Comparison of ENCODE assay signal across 18 cellular contexts in genomic region chr2:166233244-166233643, GRCh38.
A peak's percentile ranks its signal among the peaks of the same experiment; 100 is the strongest.
DNase-seq lines count a peak whose midpoint lies in the region; ATAC-seq, FAIRE-seq and TF ChIP-seq lines count a peak whose summit lies in the region.
"Had no signal": no experiment of that assay in that cellular context is flagged by ENCODE, and none has a peak within 500 bp of the region (broad histone marks: within the 10 kb centered on the region; RNA-seq: fewer than 3 reads in every experiment).

No MANE protein-coding gene starts in this region.

- DNase-seq in HFFc6 (no peak), RWPE2 (ENCODE audit: low spot score) (no peak), endothelial cell of umbilical vein (ENCODE audit: low read depth, low spot score) (no peak), osteocyte (ENCODE audit: extremely low spot score, unreplicated experiment) (no peak)
- no peak for DNase-seq in stimulated activated CD4-positive, alpha-beta T cell treated with anti-CD3 and anti-CD28 coated beads, Interleukin-4, amount 100 ng/mL, for 1 hour
- DNase-seq in activated naive CD4-positive, alpha-beta T cell treated with anti-CD3 and anti-CD28 coated beads, Interleukin-2, amount 50 U/mL, for 72 hours (ENCODE audit: low spot score in 2 of 2): no peak
- DNase-seq: CD8-positive, alpha-beta T cell; COR-L47; DMS153; DMS79 treated with DMSO at 0.1 percent for 48 hours; EL had no signal

- H3K36me3 Mint-ChIP-seq in HFFc6 (ENCODE audit: low read depth): peaks cover 19% of the 10 kb centered on the region
- H3K36me3 Mint-ChIP-seq in osteocyte (ENCODE audit: unreplicated experiment): no peaks in the 10 kb centered on the region
- H3K36me3 Mint-ChIP-seq in activated naive CD4-positive, alpha-beta T cell treated with anti-CD3 and anti-CD28 coated beads, Interleukin-2, amount 50 U/mL, for 72 hours: no peaks in the 10 kb centered on the region
- H3K36me3 Mint-ChIP-seq: CD14-positive monocyte; CD8-positive, alpha-beta T cell had no signal

- H3K27me3 ChIP-seq in RWPE2 (ENCODE audit: insufficient read depth, poor library complexity, severe bottlenecking) (no peaks in the 10 kb centered on the region), endothelial cell of umbilical vein (ENCODE audit: control insufficient read depth in 2 of 2, insufficient read depth in 2 of 2, low read length in 2 of 2) (no peaks in the 10 kb centered on the region)

- dilution Hi-C loops in endothelial cell of umbilical vein (cut with MboI; ENCODE audit: extremely low pct_ligation_motif_present, low sequenced_read_pairs): no loop called here

- no TSS peak for BruUV-seq in endothelial cell of umbilical vein (replicated peaks; lab: Mats Ljungman, UMichigan)

- H3K9me3 Mint-ChIP-seq in HFFc6 (no peaks in the 10 kb centered on the region), osteocyte (ENCODE audit: unreplicated experiment) (peaks cover under 1% of the 10 kb centered on the region)
- no peaks in the 10 kb centered on the region for H3K9me3 Mint-ChIP-seq in activated naive CD4-positive, alpha-beta T cell treated with anti-CD3 and anti-CD28 coated beads, Interleukin-2, amount 50 U/mL, for 72 hours

- H3K9me3 ChIP-seq in RWPE2 (ENCODE audit: severe bottlenecking) (no peaks in the 10 kb centered on the region), endothelial cell of umbilical vein (replicated peaks; ENCODE audit: control insufficient read depth, insufficient read depth, low read length) (no peaks in the 10 kb centered on the region)
- H3K9me3 ChIP-seq: A549, HAP-1 had no signal

- POLR2A ChIA-PET in endothelial cell of umbilical vein (lab: Charles Lee): no interaction called here

- CTCF ChIA-PET in endothelial cell of umbilical vein (lab: Charles Lee): interaction anchor here (1.2 to 1.6 kb wide), 3 partner anchors 53 to 178 kb away, joined by 3 to 6 read pairs (median 4); no protein-coding TSS in a partner anchor

- no peak overlapping the region for H3K4me2 ChIP-seq in endothelial cell of umbilical vein (ENCODE audit: insufficient read depth, low read length)
- H3K4me2 ChIP-seq: A549 had no signal

- no peaks in the 10 kb centered on the region for H4K20me1 ChIP-seq in endothelial cell of umbilical vein (replicated peaks; ENCODE audit: control insufficient read depth, extremely low read depth, insufficient read depth, low read length)

- H3K4me1 Mint-ChIP-seq in HFFc6 (ENCODE audit: low read depth): peaks cover 65% of the 10 kb centered on the region
- peaks cover 41% of the 10 kb centered on the region for H3K4me1 Mint-ChIP-seq in osteocyte (ENCODE audit: unreplicated experiment)
- H3K4me1 Mint-ChIP-seq: CD14-positive monocyte had no signal

- no peaks in the 10 kb centered on the region for H3K9me1 ChIP-seq in endothelial cell of umbilical vein (replicated peaks; ENCODE audit: control insufficient read depth, extremely low read depth, insufficient read depth, low read length)

- H3K79me2 ChIP-seq in endothelial cell of umbilical vein (ENCODE audit: control insufficient read depth, insufficient read depth, low read length): no peaks in the 10 kb centered on the region

- H3K27me3 Mint-ChIP-seq in HFFc6 (ENCODE audit: insufficient read depth): peaks cover 4% of the 10 kb centered on the region; the same call in 1 of the 2 replicates
- no peaks in the 10 kb centered on the region for H3K27me3 Mint-ChIP-seq in osteocyte (ENCODE audit: unreplicated experiment)

- H3K27ac ChIP-seq in RWPE2 (ENCODE audit: poor library complexity, severe bottlenecking) (peak overlapping the region; percentile 46), endothelial cell of umbilical vein (ENCODE audit: insufficient read depth, low read depth, low read length) (peak overlapping the region; percentile 95)
- H3K27ac ChIP-seq: A549 had no signal

- H2AFZ ChIP-seq in endothelial cell of umbilical vein (ENCODE audit: low read depth, low read length): no peak overlapping the region

- TF ChIP-seq CTCF in HFFc6 (IDR thresholded peaks at IDR 0.05) (no peak), RWPE2 (IDR thresholded peaks at IDR 0.05; ENCODE audit: poor library complexity, severe bottlenecking) (no peak), endothelial cell of umbilical vein (IDR thresholded peaks at IDR 0.05; ENCODE audit: extremely low read depth in 1 of 2, insufficient read depth in 1 of 2, low read depth in 1 of 2, low read length in 2 of 2) (no peak), osteocyte (IDR thresholded peaks at IDR 0.05) (no peak)

- no peak for TF ChIP-seq POLR2A in endothelial cell of umbilical vein (IDR thresholded peaks at IDR 0.05; ENCODE audit: low read depth, low read length)

- H3K4me3 ChIP-seq in RWPE2 (ENCODE audit: severe bottlenecking): no peak overlapping the region
- H3K4me3 ChIP-seq in endothelial cell of umbilical vein (replicated peaks in 1 of 3; ENCODE audit: insufficient read depth in 1 of 3, low read depth in 1 of 3, low read length in 3 of 3): no peak overlapping the region
- H3K4me3 ChIP-seq: A549, HAP-1 had no signal

- H3K9ac ChIP-seq in endothelial cell of umbilical vein (replicated peaks; ENCODE audit: extremely low read depth, insufficient read depth, low read length): peak overlapping the region; percentile 62

- intact Hi-C loops in endothelial cell of umbilical vein (cut with micrococcal nuclease): loop anchor here (10.0 kb wide), 2 partner anchors 178 to 1448 kb away; no protein-coding TSS in a partner anchor

- no peaks in the 10 kb centered on the region for H3K36me3 ChIP-seq in RWPE2 (ENCODE audit: low read depth)
- H3K36me3 ChIP-seq in endothelial cell of umbilical vein (ENCODE audit: control insufficient read depth in 2 of 2, extremely low read depth in 1 of 2, insufficient read depth in 2 of 2, low read length in 2 of 2): no peaks in the 10 kb centered on the region
- H3K36me3 ChIP-seq: HAP-1 had no signal

- FAIRE-seq in endothelial cell of umbilical vein (lab: Jason Lieb, UNC): no peak
- FAIRE-seq: A549, D721Med, GM12891, H1 had no signal

- H3K4me1 ChIP-seq in RWPE2 (ENCODE audit: insufficient read depth, poor library complexity, severe bottlenecking) (peaks cover 26% of the 10 kb centered on the region), endothelial cell of umbilical vein (ENCODE audit: control insufficient read depth, extremely low read depth, insufficient read depth, low read length) (peaks cover 33% of the 10 kb centered on the region)
- H3K4me1 ChIP-seq: HAP-1 had no signal

- H3K4me3 Mint-ChIP-seq in HFFc6 (peak overlapping the region; percentile 39; the same call in 1 of the 2 replicates), osteocyte (ENCODE audit: unreplicated experiment) (no peak overlapping the region)
- H3K4me3 Mint-ChIP-seq: CD14-positive monocyte; CD8-positive, alpha-beta T cell had no signal

- ATAC-seq in RWPE2 (ENCODE audit: low read depth) (no peak), HG03354 (IDR thresholded peaks at IDR 0.05; ENCODE audit: poor library complexity, severe bottlenecking, unreplicated experiment) (no peak)
- ATAC-seq in activated naive CD4-positive, alpha-beta T cell treated with anti-CD3 and anti-CD28 coated beads, Interleukin-2, amount 50 U/mL, for 72 hours: no peak
- ATAC-seq: A549; CD8-positive, alpha-beta T cell had no signal

- H3K27ac Mint-ChIP-seq in HFFc6 (peak overlapping the region; percentile 86), osteocyte (ENCODE audit: unreplicated experiment) (peak overlapping the region; percentile 89)
- no peak overlapping the region for H3K27ac Mint-ChIP-seq in activated naive CD4-positive, alpha-beta T cell treated with anti-CD3 and anti-CD28 coated beads, Interleukin-2, amount 50 U/mL, for 72 hours
- H3K27ac Mint-ChIP-seq: CD14-positive monocyte; CD8-positive, alpha-beta T cell had no signal

TF ChIP-seq in endothelial cell of umbilical vein, 7 proteins besides CTCF, POLR2A, EP300 and RAD21:
- TF ChIP-seq FOS (IDR thresholded peaks at IDR 0.05; ENCODE audit: borderline replicate concordance, insufficient read depth, low read length) (no peak), GATA2 (IDR thresholded peaks at IDR 0.05; ENCODE audit: insufficient read depth, insufficient read length, low read depth, low read length) (no peak), POLR2AphosphoS5 (IDR thresholded peaks at IDR 0.05; ENCODE audit: insufficient read depth, low read depth, low read length) (no peak), EZH2 (IDR thresholded peaks at IDR 0.05; ENCODE audit: borderline replicate concordance, low read depth, low read length, severe bottlenecking) (no peak), MYC (IDR thresholded peaks at IDR 0.05; ENCODE audit: low read depth, low read length) (no peak), JUN (IDR thresholded peaks at IDR 0.05; ENCODE audit: borderline replicate concordance, insufficient read depth, insufficient read length, low read depth) (no peak), MAX (IDR thresholded peaks at IDR 0.05; ENCODE audit: insufficient read depth, insufficient read length) (no peak)

Comparison
In these comparisons a context has a peak if more than half of its experiments do, and no peak if none do; other contexts are left out.
1. H3K27ac Mint-ChIP-seq: peak in HFFc6 (single experiment) and osteocyte (single experiment); none in activated naive CD4-positive, alpha-beta T cell treated with anti-CD3 and anti-CD28 coated beads, Interleukin-2, amount 50 U/mL, for 72 hours (0 of 2).